ENCODE assay signal across 23 cellular contexts in the genomic region with DNA sequence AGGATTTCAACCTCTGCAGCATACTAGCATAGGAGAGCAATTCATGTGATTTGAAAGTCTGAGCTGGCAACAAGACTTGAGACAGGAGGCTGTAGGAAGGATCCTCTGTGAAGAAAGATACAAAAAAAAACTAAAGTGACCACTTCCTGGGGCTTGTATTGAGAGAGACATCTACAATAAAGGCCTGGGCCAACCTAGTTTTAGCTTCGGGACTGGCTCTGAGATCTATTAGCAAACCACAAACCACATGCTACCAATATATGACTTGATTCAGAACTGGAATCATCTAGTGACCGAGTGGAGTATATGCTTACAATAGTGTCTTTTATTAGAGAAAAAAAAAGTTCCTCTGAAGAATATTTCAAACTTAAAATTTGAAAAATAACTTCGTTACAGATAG.
"Had no signal": no experiment of that assay in that cellular context is flagged by ENCODE, and none has a peak within 500 bp of the region (broad histone marks: within the 10 kb centered on the region; RNA-seq: fewer than 3 reads in every experiment).

No MANE protein-coding gene starts in this region.

- DNase-seq: NCI-H1092; NCI-H1105 treated with DMSO at 0.1 percent for 48 hours; NCI-H1417 treated with DMSO at 0.1 percent for 48 hours; NCI-H146; NCI-H1694 treated with DMSO at 0.1 percent for 48 hours; NCI-H2029; NCI-H2081 treated with DMSO at 0.1 percent for 48 hours; NCI-H2171; NCI-H226; NCI-H446; NCI-H510A; NCI-H524 treated with DMSO at 0.1 percent for 48 hours; NCI-H69; NK-92 treated with Interleukin-12 subunit alpha and Interleukin-12 subunit beta, amount 100 ng/mL, for 24 hours; PC-3; Peyer's patch; SIG-M5; SK-N-SH had no signal

- H3K4me3 ChIP-seq: K562, Peyer's patch, SJSA1 had no signal

- H3K27me3 ChIP-seq: Peyer's patch, SJSA1 had no signal

- H3K4me1 ChIP-seq: Peyer's patch, SJSA1 had no signal

- FAIRE-seq: HTR-8/SVneo, K562 had no signal

- ATAC-seq: K562, PC-3, Right ventricle myocardium inferior had no signal

- H3K36me3 ChIP-seq: Peyer's patch, SJSA1 had no signal

- H3K9me3 ChIP-seq: Peyer's patch, SJSA1, SK-N-SH had no signal

- H3K27ac ChIP-seq: HL-60, Peyer's patch, SJSA1 had no signal
